Comparison of ENCODE assay signal across 15 cellular contexts in the genomic region with DNA sequence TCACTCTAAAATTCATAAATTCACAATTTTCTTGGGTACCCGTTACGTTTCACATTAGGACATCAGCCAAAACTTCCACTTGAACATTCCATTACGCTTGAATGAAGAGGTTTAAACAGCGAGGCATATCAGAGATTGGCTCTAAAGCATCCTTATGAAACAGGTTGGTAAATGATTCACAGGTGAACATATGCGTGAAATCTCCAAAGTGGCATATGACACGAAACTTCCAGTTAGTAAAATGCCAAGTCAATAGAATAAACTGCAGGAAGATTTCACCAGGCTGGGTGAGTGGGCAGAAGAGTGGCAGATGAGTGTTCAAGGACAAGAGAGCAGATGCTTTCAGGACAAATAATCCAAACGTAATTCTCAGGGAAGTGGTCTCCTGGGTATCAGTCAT. TPM values are rescaled to one million over a fixed set of nuclear protein-coding genes. Genes with fewer than 3 reads are reported as not detected.
DNase-seq lines count a peak whose midpoint lies in the region; ATAC-seq and TF ChIP-seq lines count a peak whose summit lies in the region.
"Had no signal": no experiment of that assay in that cellular context is flagged by ENCODE, and none has a peak within 500 bp of the region (broad histone marks: within the 10 kb centered on the region; RNA-seq: fewer than 3 reads in every experiment).

No MANE protein-coding gene starts in this region.

- H3K36me3 ChIP-seq in HEK293 (ENCODE audit: control insufficient read depth in 2 of 2, insufficient read depth in 1 of 2, low read length in 2 of 2), result no peaks in the 10 kb centered on the region
- no peaks in the 10 kb centered on the region for H3K36me3 ChIP-seq in RWPE2 (ENCODE audit: low read depth)
- H3K36me3 ChIP-seq in stomach, result no peaks in the 10 kb centered on the region
- H3K36me3 ChIP-seq in Peyer's patch, result no peaks in the 10 kb centered on the region
- H3K36me3 ChIP-seq: right atrium auricular region had no signal

- H3K27ac ChIP-seq in HEK293 (ENCODE audit: extremely low read depth, low read depth, low read length) (no peak overlapping the region), RWPE2 (ENCODE audit: poor library complexity, severe bottlenecking) (peak overlapping the region; percentile 89), stomach (no peak overlapping the region), Peyer's patch (no peak overlapping the region)
- H3K27ac ChIP-seq: HL-60 had no signal

- POLR2A ChIA-PET in HEK293 (lab: Yijun Ruan, JAX), result no interaction called here

- peaks cover 3% of the 10 kb centered on the region; the same call in 1 of the 2 replicates for H3K4me1 ChIP-seq in HEK293 (ENCODE audit: control insufficient read depth, insufficient read depth, low read length)
- H3K4me1 ChIP-seq in RWPE2 (ENCODE audit: insufficient read depth, poor library complexity, severe bottlenecking), result peaks cover 53% of the 10 kb centered on the region
- peaks cover 0 to 11% (median 6%) of the 10 kb centered on the region in 4 donors for H3K4me1 ChIP-seq in stomach
- peaks cover 0 to 3% (median 0%) of the 10 kb centered on the region in 4 donors for H3K4me1 ChIP-seq in Peyer's patch
- H3K4me1 ChIP-seq: right atrium auricular region had no signal

- CTCF ChIA-PET in HEK293 (lab: Yijun Ruan, JAX), result interaction anchor here (0.7 kb wide), 1 partner anchor 75 kb away, joined by 3 read pairs; no protein-coding TSS in a partner anchor

- TF ChIP-seq POLR2A in stomach (IDR thresholded peaks at IDR 0.05) (no peak), Peyer's patch (IDR thresholded peaks at IDR 0.05) (no peak)

- WGBS in stomach, 5 donors, result 39 to 60% (median 56%) methylated on average over 7 of the region's 7 CpGs

- H3K27me3 ChIP-seq in RWPE2 (ENCODE audit: insufficient read depth, poor library complexity, severe bottlenecking), result no peaks in the 10 kb centered on the region
- H3K27me3 ChIP-seq in stomach, result no peaks in the 10 kb centered on the region
- no peaks in the 10 kb centered on the region for H3K27me3 ChIP-seq in Peyer's patch
- H3K27me3 ChIP-seq: right atrium auricular region had no signal

- no peak for ATAC-seq in RWPE2 (ENCODE audit: low read depth)
- ATAC-seq in GM18867 (IDR thresholded peaks at IDR 0.05; ENCODE audit: unreplicated experiment), result no peak
- ATAC-seq in sciatic nerve, result no peak
- ATAC-seq: activated CD8-positive, alpha-beta T cell treated with anti-CD3 and anti-CD28 coated beads, Interleukin-2, amount 10 ng/mL, durations not matched to agents 7 days and 5 days had no signal

- no peak for TF ChIP-seq EP300 in stomach (IDR thresholded peaks at IDR 0.05)

- no peaks in the 10 kb centered on the region for H3K9me3 ChIP-seq in HEK293 (ENCODE audit: control insufficient read depth, insufficient read depth, low read depth, low read length)
- H3K9me3 ChIP-seq in RWPE2 (ENCODE audit: severe bottlenecking), result no peaks in the 10 kb centered on the region
- H3K9me3 ChIP-seq in stomach, result no peaks in the 10 kb centered on the region
- H3K9me3 ChIP-seq in Peyer's patch, result no peaks in the 10 kb centered on the region
- H3K9me3 ChIP-seq: right atrium auricular region had no signal

- no peak for TF ChIP-seq CTCF in HEK293 (tag by site-specific recombination; IDR thresholded peaks at IDR 0.05)
- TF ChIP-seq CTCF in RWPE2 (IDR thresholded peaks at IDR 0.05; ENCODE audit: poor library complexity, severe bottlenecking), result no peak
- no peak for TF ChIP-seq CTCF in stomach (IDR thresholded peaks at IDR 0.05)
- TF ChIP-seq CTCF in Peyer's patch (IDR thresholded peaks at IDR 0.05), result no peak

- intact Hi-C loops in stomach (cut with DNase I; ENCODE audit: low total_unique reads) (no loop called here), sciatic nerve (cut with DNase I) (no loop called here)

- DNase-seq in DMS53 (lab: John Stamatoyannopoulos, UW), result peak; percentile 92
- DNase-seq in RWPE2 (ENCODE audit: low spot score), result no peak
- DNase-seq in left kidney (ENCODE audit: low read depth, low spot score), result peak; percentile 35
- no peak for DNase-seq in stomach
- no peak for DNase-seq in Peyer's patch
- no peak for DNase-seq in sciatic nerve (ENCODE audit: low spot score)
- DNase-seq: activated CD8-positive, alpha-beta T cell treated with anti-CD3 and anti-CD28 coated beads, Interleukin-2, amount 10 ng/mL, durations not matched to agents 7 days and 5 days; activated effector memory CD4-positive, alpha-beta T cell treated with Interleukin-2 at 50 U/mL for 16 hours; immature natural killer cell; substantia nigra; T1000 had no signal

- H3K4me3 ChIP-seq in HEK293 (ENCODE audit: low read depth, low read length), result no peak overlapping the region
- H3K4me3 ChIP-seq in RWPE2 (ENCODE audit: severe bottlenecking), result no peak overlapping the region
- no peak overlapping the region for H3K4me3 ChIP-seq in stomach
- no peak overlapping the region for H3K4me3 ChIP-seq in Peyer's patch
- H3K4me3 ChIP-seq: right atrium auricular region had no signal

TF ChIP-seq in HEK293, 187 proteins besides CTCF, POLR2A, EP300 and RAD21:
- TF ChIP-seq ZNF404 (tag by site-specific recombination; IDR thresholded peaks at IDR 0.05), result no peak
- TF ChIP-seq SCRT2 (tag by site-specific recombination; IDR thresholded peaks at IDR 0.05), result peak; percentile 48
- TF ChIP-seq ZBTB17 (tag by site-specific recombination; IDR thresholded peaks at IDR 0.05), result peak; percentile 48; the same call in 1 of the 2 replicates
- TF ChIP-seq KLF10 (tag by site-specific recombination; IDR thresholded peaks at IDR 0.05), result no peak
- no peak for TF ChIP-seq ZBTB48 (tag by site-specific recombination; IDR thresholded peaks at IDR 0.05)

RNA-seq across cellular contexts. Expression of a gene that starts 33.9 kb away (rescaled TPM):
- total RNA-seq in stomach, result 100 to 1,000 TPM; 106 to 353 (median 140) TPM
- 10 to 100 TPM in 2 of 3 donors, 1 to 10 TPM in 1; 9.6 to 13.2 (median 10.8) TPM for polyA plus RNA-seq in stomach
- 100 to 1,000 TPM; 232 to 298 (median 258) TPM for total RNA-seq in Peyer's patch
- total RNA-seq in sciatic nerve, result 165 TPM

Comparison
In these comparisons a context has a peak if more than half of its experiments do, and no peak if none do; other contexts are left out.
1. DNase-seq: peak in DMS53 (single experiment) and left kidney (single experiment); none in RWPE2 (single experiment), stomach (single experiment), Peyer's patch (0 of 3) and sciatic nerve (single experiment).